Comparison of ENCODE assay signal across 20 cellular contexts in genomic region chr1:171357179-171357578, GRCh38.
"Had no signal": no experiment of that assay in that cellular context is flagged by ENCODE, and none has a peak within 500 bp of the region (broad histone marks: within the 10 kb centered on the region; RNA-seq: fewer than 3 reads in every experiment).

No MANE protein-coding gene starts in this region.

- H3K36me3 Mint-ChIP-seq: memory B cell; mesothelial cell of epicardium; stimulated activated effector memory CD8-positive, alpha-beta T cell treated with anti-CD3 and anti-CD28 coated beads, Interleukin-12 subunit alpha, Interleukin-12 subunit beta, amount 100 ng/mL, for 72 hours; type B pancreatic cell had no signal

- H3K27ac Mint-ChIP-seq: dendritic cell treated with granulocyte-macrophage colony-stimulating factor and Interleukin-4, amounts not matched to agents 40 ng/mL and 50 ng/mL, for 4 days; memory B cell; mesothelial cell of epicardium; stimulated activated effector memory CD8-positive, alpha-beta T cell treated with anti-CD3 and anti-CD28 coated beads, Interleukin-12 subunit alpha, Interleukin-12 subunit beta, amount 100 ng/mL, for 72 hours; type B pancreatic cell had no signal

- H3K4me1 Mint-ChIP-seq: memory B cell; stimulated activated effector memory CD8-positive, alpha-beta T cell treated with anti-CD3 and anti-CD28 coated beads, Interleukin-12 subunit alpha, Interleukin-12 subunit beta, amount 100 ng/mL, for 72 hours had no signal

- H3K4me3 ChIP-seq: hepatocyte, lower lobe of right lung, prostate gland, right lobe of liver, suprapubic skin, thyroid gland, uterus had no signal

- H3K36me3 ChIP-seq: lower lobe of right lung, prostate gland, right lobe of liver, suprapubic skin, thyroid gland, uterus had no signal

- H3K9me3 ChIP-seq: lower lobe of right lung, prostate gland, right lobe of liver, suprapubic skin, thyroid gland, uterus had no signal

- H3K27me3 Mint-ChIP-seq: dendritic cell treated with granulocyte-macrophage colony-stimulating factor and Interleukin-4, amounts not matched to agents 40 ng/mL and 50 ng/mL, for 4 days had no signal

- H3K4me3 Mint-ChIP-seq: dendritic cell treated with granulocyte-macrophage colony-stimulating factor and Interleukin-4, amounts not matched to agents 40 ng/mL and 50 ng/mL, for 4 days; memory B cell; mesothelial cell of epicardium; nephron progenitor cell; stimulated activated effector memory CD8-positive, alpha-beta T cell treated with anti-CD3 and anti-CD28 coated beads, Interleukin-12 subunit alpha, Interleukin-12 subunit beta, amount 100 ng/mL, for 72 hours; type B pancreatic cell had no signal

- DNase-seq: erythroblast; foreskin keratinocyte; head of caudate nucleus; lower lobe of right lung; nephron progenitor cell; retina; right lobe of liver; stimulated activated CD4-positive, alpha-beta T cell treated with anti-CD3 and anti-CD28 coated beads, Interleukin-4, amount 100 ng/mL, for 1 hour; stimulated activated CD8-positive, alpha-beta memory T cell treated with anti-CD3 and anti-CD28 coated beads, Interleukin-4, amount 100 ng/mL, for 48 hours; stimulated activated naive CD8-positive, alpha-beta T cell treated with anti-CD3 and anti-CD28 coated beads, Interleukin-15, Interleukin-2, amounts not matched to agents 100 U/mL and 50 U/mL, for 24 hours; thyroid gland; uterus had no signal

- H3K27me3 ChIP-seq: hepatocyte, right lobe of liver, suprapubic skin, thyroid gland, uterus had no signal
